ENCODE assay signal across 1 cellular context in the genomic region with DNA sequence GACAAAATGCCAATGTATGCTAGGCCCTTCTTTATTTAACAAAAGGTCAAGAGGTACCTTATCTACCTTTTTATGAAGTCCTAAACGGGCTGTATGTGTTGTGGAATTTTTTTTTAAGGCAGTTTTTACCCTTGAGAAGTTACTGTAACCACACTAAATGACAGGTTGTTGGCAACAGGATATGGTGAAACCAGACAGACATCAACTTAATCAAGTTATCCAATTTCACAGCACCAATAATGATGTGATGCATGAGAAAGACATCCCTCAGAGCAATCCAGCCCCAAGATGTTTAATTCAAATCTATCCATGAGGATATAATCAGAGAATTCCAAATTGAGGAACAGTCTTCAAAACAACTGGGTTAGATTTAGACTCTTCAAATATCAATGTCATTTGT.
TF ChIP-seq lines count a peak whose summit lies in the region.

No MANE protein-coding gene starts in this region.

TF ChIP-seq in SK-N-SH, 30 proteins besides CTCF, POLR2A, EP300 and RAD21:
- peak; percentile 68 for TF ChIP-seq CHD2 (IDR thresholded peaks at IDR 0.05; ENCODE audit: low read length, partially characterized antibody)
- TF ChIP-seq JUND (IDR thresholded peaks at IDR 0.05) = peak; percentile 40
- peak; percentile 71; the same call in 1 of the 2 replicates for TF ChIP-seq FOXJ3 (CRISPR knock-in tag; IDR thresholded peaks at IDR 0.05)
- TF ChIP-seq NFIC (IDR thresholded peaks at IDR 0.05; ENCODE audit: borderline replicate concordance) = peak; percentile 69
- peak; percentile 22; the same call in 1 of the 2 replicates for TF ChIP-seq RXRA (IDR thresholded peaks at IDR 0.05; ENCODE audit: borderline replicate concordance, low read depth)
- peak; percentile 49; the same call in 1 of the 2 replicates for TF ChIP-seq GATA2 (CRISPR knock-in tag; IDR thresholded peaks at IDR 0.05)
- TF ChIP-seq, protein P1, sequence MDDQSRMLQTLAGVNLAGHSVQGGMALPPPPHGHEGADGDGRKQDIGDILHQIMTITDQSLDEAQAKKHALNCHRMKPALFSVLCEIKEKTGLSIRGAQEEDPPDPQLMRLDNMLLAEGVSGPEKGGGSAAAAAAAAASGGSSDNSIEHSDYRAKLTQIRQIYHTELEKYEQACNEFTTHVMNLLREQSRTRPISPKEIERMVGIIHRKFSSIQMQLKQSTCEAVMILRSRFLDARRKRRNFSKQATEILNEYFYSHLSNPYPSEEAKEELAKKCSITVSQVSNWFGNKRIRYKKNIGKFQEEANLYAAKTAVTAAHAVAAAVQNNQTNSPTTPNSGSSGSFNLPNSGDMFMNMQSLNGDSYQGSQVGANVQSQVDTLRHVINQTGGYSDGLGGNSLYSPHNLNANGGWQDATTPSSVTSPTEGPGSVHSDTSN (IDR thresholded peaks at IDR 0.05) = peak; percentile 80
- peak; percentile 73 for TF ChIP-seq TCF12 (IDR thresholded peaks at IDR 0.05)
- TF ChIP-seq RCOR1 (IDR thresholded peaks at IDR 0.05; ENCODE audit: low read length) = peak; percentile 87
